18 cellular contexts compared by ENCODE assay signal in the genomic region with DNA sequence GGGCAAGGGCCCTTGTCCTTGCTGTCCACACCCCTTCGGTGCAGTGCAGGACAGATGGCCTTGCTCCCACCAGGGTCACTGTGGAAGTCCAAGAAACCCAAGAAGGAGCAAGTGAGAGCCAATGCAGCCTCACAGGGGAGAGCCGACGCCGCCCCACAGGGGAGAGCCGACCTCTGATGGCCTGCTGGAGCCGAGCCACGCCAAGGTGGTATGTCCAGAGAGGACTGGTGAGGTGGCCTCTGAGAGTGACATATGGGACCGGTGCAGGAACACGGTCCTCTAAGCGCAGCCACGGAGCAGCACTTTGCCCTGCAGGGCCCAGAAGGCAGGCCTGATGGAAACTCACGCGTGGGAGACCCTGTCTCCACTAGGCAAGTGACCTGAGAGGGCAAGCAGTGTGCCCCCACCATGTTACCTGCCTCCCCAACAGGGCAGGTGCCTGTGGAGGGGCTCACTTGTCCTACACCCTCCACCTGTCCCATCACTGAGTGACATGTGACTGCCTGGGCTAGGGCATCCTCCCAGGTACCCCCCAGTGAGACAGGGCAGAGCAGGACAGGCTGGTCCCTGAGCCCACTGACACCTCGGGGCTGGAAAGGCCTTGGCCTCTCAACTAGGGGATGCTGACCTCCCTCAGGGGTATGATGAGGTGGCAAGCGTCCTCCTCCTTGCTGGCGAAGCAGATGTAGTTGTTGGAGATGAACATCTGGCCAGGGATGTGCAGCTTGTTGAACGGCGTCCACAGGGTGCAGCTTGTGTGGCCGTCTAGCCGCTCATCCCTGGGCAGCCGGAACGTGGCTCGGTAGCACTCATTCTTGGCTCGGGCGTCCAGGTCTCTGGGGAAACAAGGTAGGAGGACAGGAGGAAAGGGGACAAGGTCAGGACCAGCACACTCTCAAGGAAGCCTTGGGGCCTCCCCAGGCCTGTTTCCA. TPM values are rescaled to one million over a fixed set of nuclear protein-coding genes. Genes with fewer than 3 reads are reported as not detected.
DNase-seq lines count a peak whose midpoint lies in the region; ATAC-seq, FAIRE-seq and TF ChIP-seq lines count a peak whose summit lies in the region.
"Had no signal": no experiment of that assay in that cellular context is flagged by ENCODE, and none has a peak within 500 bp of the region (broad histone marks: within the 10 kb centered on the region; RNA-seq: fewer than 3 reads in every experiment).

No MANE protein-coding gene starts in this region.

- no peaks in the 10 kb centered on the region for H3K27me3 Mint-ChIP-seq in natural killer cell treated with Interleukin-12 subunit alpha and Interleukin-12 subunit beta and Interleukin-15 and Interleukin-18, amount 100 ng/mL, for 72 hours
- no peaks in the 10 kb centered on the region for H3K27me3 Mint-ChIP-seq in natural killer cell (ENCODE audit: low read depth in 2 of 2)
- H3K27me3 Mint-ChIP-seq: B cell had no signal

- H3K4me3 ChIP-seq in kidney (ENCODE audit: low read length in 2 of 2) = no peak overlapping the region
- no peak overlapping the region for H3K4me3 ChIP-seq in osteoblast (ENCODE audit: insufficient read depth, low read length)
- H3K4me3 ChIP-seq: BLaER1 treated with 17β-estradiol and CSF1 and Interleukin-3, amounts not matched to agents 10 nM and 100 nM; GM23248 had no signal

- peaks cover 3% of the 10 kb centered on the region for H3K79me2 ChIP-seq in osteoblast (ENCODE audit: insufficient read depth, low read length)

- peaks cover 3% of the 10 kb centered on the region for H4K20me1 ChIP-seq in osteoblast (ENCODE audit: insufficient read depth, low read length)

- FAIRE-seq in kidney (lab: Jason Lieb, UNC) = no peak
- FAIRE-seq: G401.6, GM12891, GM19239, H54 had no signal

- H3K27me3 ChIP-seq in osteoblast (ENCODE audit: insufficient read depth, low read length) = no peaks in the 10 kb centered on the region
- H3K27me3 ChIP-seq: BLaER1 treated with 17β-estradiol and CSF1 and Interleukin-3, amounts not matched to agents 10 nM and 100 nM had no signal

- DNase-seq in natural killer cell treated with Interleukin-12 subunit alpha and Interleukin-12 subunit beta and Interleukin-15 and Interleukin-18, amount 100 ng/mL, for 72 hours (ENCODE audit: low spot score) = peak; percentile 49
- no peak for DNase-seq in natural killer cell
- peak; percentile 52 for DNase-seq in kidney
- peak; percentile 80 for DNase-seq in osteoblast (ENCODE audit: insufficient read length, low spot score, missing footprints)
- no peak for DNase-seq in nucleus accumbens (lab: John Stamatoyannopoulos, UW)
- DNase-seq: CD8-positive, alpha-beta T cell; DMS 273 treated with DMSO at 0.1 percent for 48 hours; GM23248; HCEC 1CT; IMR-90 had no signal

- no peak overlapping the region for H3K27ac ChIP-seq in kidney (ENCODE audit: low read depth in 2 of 2, low read length in 2 of 2)
- no peak overlapping the region for H3K27ac ChIP-seq in osteoblast (ENCODE audit: low read depth, low read length)
- H3K27ac ChIP-seq: BLaER1 treated with 17β-estradiol and CSF1 and Interleukin-3, amounts not matched to agents 10 nM and 100 nM; GM23248; HL-60 had no signal

- peaks cover 0 to 2% of the 10 kb centered on the region in 2 donors for H3K4me1 Mint-ChIP-seq in natural killer cell treated with Interleukin-12 subunit alpha and Interleukin-12 subunit beta and Interleukin-15 and Interleukin-18, amount 100 ng/mL, for 72 hours (ENCODE audit: low read depth in 2 of 2)
- H3K4me1 Mint-ChIP-seq in natural killer cell = peaks cover 0 to 3% of the 10 kb centered on the region in 2 donors
- H3K4me1 Mint-ChIP-seq: B cell had no signal

- H3K36me3 Mint-ChIP-seq in natural killer cell treated with Interleukin-12 subunit alpha and Interleukin-12 subunit beta and Interleukin-15 and Interleukin-18, amount 100 ng/mL, for 72 hours = peaks cover 15% of the 10 kb centered on the region
- peaks cover 8% of the 10 kb centered on the region for H3K36me3 Mint-ChIP-seq in natural killer cell

- H3K9me3 ChIP-seq in kidney (ENCODE audit: control insufficient read depth in 1 of 2, low read length in 2 of 2) (no peaks in the 10 kb centered on the region), osteoblast (ENCODE audit: low read depth, low read length) (no peaks in the 10 kb centered on the region)

- H3K4me2 ChIP-seq in osteoblast (ENCODE audit: insufficient read depth, low read length) = no peak overlapping the region
- H3K4me2 ChIP-seq: BLaER1 treated with 17β-estradiol and CSF1 and Interleukin-3, amounts not matched to agents 10 nM and 100 nM had no signal

- no peak overlapping the region for H2AFZ ChIP-seq in osteoblast (ENCODE audit: low read length)
- H2AFZ ChIP-seq: GM23248 had no signal

- no peak overlapping the region for H3K4me3 Mint-ChIP-seq in natural killer cell treated with Interleukin-12 subunit alpha and Interleukin-12 subunit beta and Interleukin-15 and Interleukin-18, amount 100 ng/mL, for 72 hours
- H3K4me3 Mint-ChIP-seq in natural killer cell = no peak overlapping the region
- H3K4me3 Mint-ChIP-seq: B cell; CD8-positive, alpha-beta T cell had no signal

- no peak overlapping the region for H3K27ac Mint-ChIP-seq in natural killer cell treated with Interleukin-12 subunit alpha and Interleukin-12 subunit beta and Interleukin-15 and Interleukin-18, amount 100 ng/mL, for 72 hours
- H3K27ac Mint-ChIP-seq in natural killer cell = no peak overlapping the region
- H3K27ac Mint-ChIP-seq: B cell; CD8-positive, alpha-beta T cell had no signal

- no peaks in the 10 kb centered on the region for H3K4me1 ChIP-seq in kidney (ENCODE audit: control insufficient read depth in 1 of 2, insufficient read depth in 1 of 2, low read depth in 1 of 2, low read length in 2 of 2)
- no peaks in the 10 kb centered on the region for H3K4me1 ChIP-seq in osteoblast (ENCODE audit: insufficient read depth, low read length)
- H3K4me1 ChIP-seq: BLaER1 treated with 17β-estradiol and CSF1 and Interleukin-3, amounts not matched to agents 10 nM and 100 nM had no signal

- H3K9me3 Mint-ChIP-seq in natural killer cell treated with Interleukin-12 subunit alpha and Interleukin-12 subunit beta and Interleukin-15 and Interleukin-18, amount 100 ng/mL, for 72 hours = no peaks in the 10 kb centered on the region
- H3K9me3 Mint-ChIP-seq in natural killer cell = no peaks in the 10 kb centered on the region
- H3K9me3 Mint-ChIP-seq: CD8-positive, alpha-beta T cell had no signal

- no peak overlapping the region for H3K9ac ChIP-seq in kidney (ENCODE audit: low read length in 2 of 2)
- H3K9ac ChIP-seq: BLaER1 treated with 17β-estradiol and CSF1 and Interleukin-3, amounts not matched to agents 10 nM and 100 nM; GM23248 had no signal

- ATAC-seq in natural killer cell treated with Interleukin-12 subunit alpha and Interleukin-12 subunit beta and Interleukin-15 and Interleukin-18, amount 100 ng/mL, for 72 hours = peak in 1 of 2 donors; percentile 3
- ATAC-seq in natural killer cell (no peak), HG03095 (IDR thresholded peaks at IDR 0.05; ENCODE audit: unreplicated experiment) (no peak)
- ATAC-seq: CD8-positive, alpha-beta T cell had no signal

- H3K36me3 ChIP-seq in kidney (ENCODE audit: control insufficient read depth in 1 of 2, insufficient read depth in 2 of 2, low read length in 2 of 2) (peaks cover 43 to 58% of the 10 kb centered on the region in 2 donors), osteoblast (ENCODE audit: insufficient read depth, low read length) (peaks cover 86% of the 10 kb centered on the region)

- intact Hi-C loops in natural killer cell (cut with micrococcal nuclease) = no loop called here
- intact Hi-C loops in kidney (cut with DNase I) = no loop called here

- TF ChIP-seq CTCF in natural killer cell (IDR thresholded peaks at IDR 0.05) = no peak
- no peak for TF ChIP-seq CTCF in kidney (IDR thresholded peaks at IDR 0.05; ENCODE audit: borderline replicate concordance, extremely low read depth, insufficient read depth)
- no peak for TF ChIP-seq CTCF in osteoblast (IDR thresholded peaks at IDR 0.05; ENCODE audit: extremely low read depth, low read depth, low read length)

RNA-seq across cellular contexts. Expression of a gene that starts 16.7 kb away (rescaled TPM):
- 100 to 1,000 TPM; 114 to 151 TPM for total RNA-seq in natural killer cell treated with Interleukin-12 subunit alpha and Interleukin-12 subunit beta and Interleukin-15 and Interleukin-18, amount 100 ng/mL, for 72 hours
- total RNA-seq in natural killer cell = 100 to 1,000 TPM; 102 to 115 (median 113) TPM
- 117 TPM for total RNA-seq in kidney
- 49.5 TPM for polyA plus RNA-seq in kidney (ENCODE audit: insufficient read depth, low read depth, low replicate concordance)
- 89.4 and 90.2 TPM in 2 replicates for total RNA-seq in osteoblast

RNA-seq across cellular contexts. Expression of a gene that starts 32.4 kb away (rescaled TPM):
- 10 to 100 TPM; 15.9 to 25.2 TPM for total RNA-seq in natural killer cell treated with Interleukin-12 subunit alpha and Interleukin-12 subunit beta and Interleukin-15 and Interleukin-18, amount 100 ng/mL, for 72 hours
- total RNA-seq in natural killer cell = 10 to 100 TPM; 19.7 to 40.2 (median 25.4) TPM
- total RNA-seq in kidney = 36.6 TPM
- polyA plus RNA-seq in kidney (ENCODE audit: insufficient read depth, low read depth, low replicate concordance) = 25.3 TPM
- total RNA-seq in osteoblast = 10.1 and 12.7 TPM in 2 replicates

Comparison
In these comparisons a context has a peak if more than half of its experiments do, and no peak if none do; other contexts are left out.
1. DNase-seq: peak in natural killer cell treated with Interleukin-12 subunit alpha and Interleukin-12 subunit beta and Interleukin-15 and Interleukin-18, amount 100 ng/mL, for 72 hours (single experiment), kidney (single experiment) and osteoblast (single experiment); none in natural killer cell (single experiment) and nucleus accumbens (0 of 56).